33 cellular contexts compared by ENCODE assay signal in the genomic region with DNA sequence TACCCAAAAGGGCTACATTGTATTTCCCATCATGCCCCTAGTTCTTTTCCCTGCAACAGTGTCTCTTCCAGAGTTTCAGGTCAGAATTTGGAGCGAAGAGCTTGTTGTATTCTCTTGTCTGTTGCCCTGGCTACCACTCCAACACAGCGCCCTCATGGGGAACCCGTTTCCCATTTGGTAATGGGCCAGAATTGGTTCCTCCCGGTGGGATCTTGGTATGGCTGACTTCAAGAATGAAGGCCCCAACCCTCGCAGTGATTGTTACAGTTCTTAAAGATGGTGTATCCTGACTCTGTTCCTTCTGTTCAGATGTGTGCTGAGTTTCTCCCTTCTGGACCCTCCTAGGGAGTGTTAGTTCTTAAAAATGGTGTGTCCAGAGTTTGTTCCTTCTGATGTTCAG.
"Had no signal": no experiment of that assay in that cellular context is flagged by ENCODE, and none has a peak within 500 bp of the region (broad histone marks: within the 10 kb centered on the region; RNA-seq: fewer than 3 reads in every experiment).

No MANE protein-coding gene starts in this region.

- H3K4me1 ChIP-seq: adrenal gland, ascending aorta, breast epithelium had no signal

- H3K4me3 ChIP-seq: adrenal gland, ascending aorta, body of pancreas, breast epithelium, cardiac muscle cell had no signal

- H3K27me3 ChIP-seq: adrenal gland, ascending aorta, body of pancreas, brain microvascular endothelial cell, breast epithelium, cardiac muscle cell had no signal

- H3K27ac ChIP-seq: adrenal gland, ascending aorta, body of pancreas, brain microvascular endothelial cell, breast epithelium, cardiac muscle cell had no signal

- H3K36me3 ChIP-seq: adrenal gland, ascending aorta, brain microvascular endothelial cell, breast epithelium, cardiac muscle cell had no signal

- DNase-seq: activated effector memory CD4-positive, alpha-beta T cell treated with anti-CD3 and anti-CD28 coated beads, Interleukin-2, amount 50 U/mL, for 16 hours; activated effector memory CD4-positive, alpha-beta T cell treated with Interleukin-2 at 50 U/mL for 16 hours; activated gamma-delta T cell treated with Interleukin-2 at 50 U/mL for 16 hours; activated naive CD4-positive, alpha-beta T cell; activated naive CD4-positive, alpha-beta T cell treated with anti-CD3 and anti-CD28 coated beads for 36 hours; activated naive CD4-positive, alpha-beta T cell treated with anti-CD3 and anti-CD28 coated beads, Interleukin-2, amount 10 ng/mL, durations not matched to agents 7 days and 5 days; activated naive CD4-positive, alpha-beta T cell treated with anti-CD3 and anti-CD28 coated beads, Interleukin-2, amount 50 U/mL, for 16 hours; activated naive CD4-positive, alpha-beta T cell treated with Interleukin-2 at 50 U/mL for 16 hours; activated naive CD8-positive, alpha-beta T cell treated with anti-CD3 and anti-CD28 coated beads for 36 hours; activated naive CD8-positive, alpha-beta T cell treated with anti-CD3 and anti-CD28 coated beads, Interleukin-2, amount 10 ng/mL, durations not matched to agents 7 days and 5 days; activated naive CD8-positive, alpha-beta T cell treated with anti-CD3 and anti-CD28 coated beads, Interleukin-2, amount 50 U/mL, for 24 hours; activated T-cell treated with anti-CD3 and anti-CD28 coated beads, Interleukin-2, amount 50 U/mL, for 1 hour; activated T-cell treated with anti-CD3 and anti-CD28 coated beads, Interleukin-2, amount 50 U/mL, for 24 hours; activated T-cell treated with anti-CD3 and anti-CD28 coated beads, Interleukin-2, amount 50 U/mL, for 4 hours; activated T-cell treated with anti-CD3 and anti-CD28 coated beads, Interleukin-2, amount 50 U/mL, for 48 hours; activated T-cell treated with anti-CD3 and anti-CD28 coated beads, Interleukin-2, amount 50 U/mL, for 72 hours; adrenal gland; amniotic stem cell; amygdala; anterior cingulate cortex; aorta; body of pancreas; brain microvascular endothelial cell; caudate nucleus; central memory CD4-positive, alpha-beta T cell; cerebellar nuclear complex had no signal

- FAIRE-seq: astrocyte, bronchial epithelial cell had no signal

- ATAC-seq: activated naive CD4-positive, alpha-beta T cell treated with anti-CD3 and anti-CD28 coated beads, Interleukin-2, amount 50 U/mL, for 72 hours; activated naive CD8-positive, alpha-beta T cell treated with anti-CD3 and anti-CD28 coated beads, Interleukin-2, amount 50 U/mL, for 24 hours; activated T-cell treated with anti-CD3 and anti-CD28 coated beads, Interleukin-2, amount 50 U/mL, for 4 hours; activated T-cell treated with anti-CD3 and anti-CD28 coated beads, Interleukin-2, amount 50 U/mL, for 72 hours; activated T-helper 17 cell treated with anti-CD3 and anti-CD28 coated beads, Interleukin-2, amount 50 U/mL, for 72 hours; body of pancreas had no signal

- H3K9me3 ChIP-seq: adrenal gland, ascending aorta, body of pancreas, breast epithelium had no signal
